In the genomic region with DNA sequence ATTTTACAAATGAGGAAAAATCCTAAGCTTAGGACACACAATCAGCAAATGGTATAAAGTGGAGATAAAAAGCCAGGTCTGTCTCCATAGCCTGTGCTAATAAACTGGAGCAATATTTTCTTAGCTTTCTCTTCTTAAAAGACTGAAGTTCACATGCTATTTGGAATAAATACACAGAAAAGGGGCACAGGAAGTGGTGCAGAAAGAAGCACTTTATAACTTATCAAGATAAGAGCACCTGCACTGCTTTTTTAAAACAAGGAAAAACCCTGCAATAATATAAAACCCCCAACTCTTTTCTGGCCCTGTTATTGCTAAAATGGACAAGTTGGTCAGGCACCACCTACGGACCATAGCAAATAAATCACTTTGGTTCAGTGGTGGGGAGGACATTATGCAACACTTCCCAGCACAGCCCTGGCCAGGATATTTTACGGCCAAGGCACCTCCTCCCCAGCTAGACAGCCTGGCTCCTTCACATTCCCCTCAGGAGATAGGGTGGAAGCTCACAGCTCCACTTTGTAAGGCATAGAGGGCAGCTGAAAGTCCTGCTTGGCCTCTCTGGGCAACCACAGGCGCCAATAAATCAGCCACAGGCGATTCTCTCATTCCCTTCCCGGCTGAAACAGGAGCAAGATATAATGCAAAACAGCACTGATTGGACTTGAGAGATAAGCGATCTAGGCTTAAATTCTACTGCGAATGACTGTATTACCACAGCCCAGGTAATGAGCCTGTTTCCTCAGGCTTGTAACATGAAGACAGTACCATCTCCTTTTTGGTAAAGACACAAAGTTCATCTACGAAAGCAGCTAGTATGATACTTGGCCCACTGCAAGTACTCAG, we compare ENCODE assay signal across 1 cellular context.
A peak's percentile ranks its signal among the peaks of the same experiment; 100 is the strongest.
TF ChIP-seq lines count a peak whose summit lies in the region.

No MANE protein-coding gene starts in this region.

TF ChIP-seq in HepG2, 621 proteins besides CTCF, POLR2A, EP300 and RAD21 (continued from another document and continues in another):
- TF ChIP-seq NFRKB (IDR thresholded peaks at IDR 0.05) = no peak
- no peak for TF ChIP-seq FOXA1 (IDR thresholded peaks at IDR 0.05)
- 0 out of 2 replicates have a peak, but pooled peaks have one; percentile 15 for TF ChIP-seq FOXA1 (CRISPR knock-in tag; IDR thresholded peaks at IDR 0.05)
- TF ChIP-seq, protein P1, sequence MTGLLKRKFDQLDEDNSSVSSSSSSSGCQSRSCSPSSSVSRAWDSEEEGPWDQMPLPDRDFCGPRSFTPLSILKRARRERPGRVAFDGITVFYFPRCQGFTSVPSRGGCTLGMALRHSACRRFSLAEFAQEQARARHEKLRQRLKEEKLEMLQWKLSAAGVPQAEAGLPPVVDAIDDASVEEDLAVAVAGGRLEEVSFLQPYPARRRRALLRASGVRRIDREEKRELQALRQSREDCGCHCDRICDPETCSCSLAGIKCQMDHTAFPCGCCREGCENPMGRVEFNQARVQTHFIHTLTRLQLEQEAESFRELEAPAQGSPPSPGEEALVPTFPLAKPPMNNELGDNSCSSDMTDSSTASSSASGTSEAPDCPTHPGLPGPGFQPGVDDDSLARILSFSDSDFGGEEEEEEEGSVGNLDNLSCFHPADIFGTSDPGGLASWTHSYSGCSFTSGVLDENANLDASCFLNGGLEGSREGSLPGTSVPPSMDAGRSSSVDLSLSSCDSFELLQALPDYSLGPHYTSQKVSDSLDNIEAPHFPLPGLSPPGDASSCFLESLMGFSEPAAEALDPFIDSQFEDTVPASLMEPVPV (CRISPR knock-in tag; IDR thresholded peaks at IDR 0.05) = no peak
- no peak for TF ChIP-seq POLR2G (IDR thresholded peaks at IDR 0.05; ENCODE audit: low read depth, low read length)
- 0 out of 2 replicates have a peak, but pooled peaks have one; percentile 32 for TF ChIP-seq RCOR2 (CRISPR knock-in tag; IDR thresholded peaks at IDR 0.05)
- TF ChIP-seq ZNF143 (CRISPR knock-in tag; IDR thresholded peaks at IDR 0.05) = no peak
- TF ChIP-seq, protein P2, sequence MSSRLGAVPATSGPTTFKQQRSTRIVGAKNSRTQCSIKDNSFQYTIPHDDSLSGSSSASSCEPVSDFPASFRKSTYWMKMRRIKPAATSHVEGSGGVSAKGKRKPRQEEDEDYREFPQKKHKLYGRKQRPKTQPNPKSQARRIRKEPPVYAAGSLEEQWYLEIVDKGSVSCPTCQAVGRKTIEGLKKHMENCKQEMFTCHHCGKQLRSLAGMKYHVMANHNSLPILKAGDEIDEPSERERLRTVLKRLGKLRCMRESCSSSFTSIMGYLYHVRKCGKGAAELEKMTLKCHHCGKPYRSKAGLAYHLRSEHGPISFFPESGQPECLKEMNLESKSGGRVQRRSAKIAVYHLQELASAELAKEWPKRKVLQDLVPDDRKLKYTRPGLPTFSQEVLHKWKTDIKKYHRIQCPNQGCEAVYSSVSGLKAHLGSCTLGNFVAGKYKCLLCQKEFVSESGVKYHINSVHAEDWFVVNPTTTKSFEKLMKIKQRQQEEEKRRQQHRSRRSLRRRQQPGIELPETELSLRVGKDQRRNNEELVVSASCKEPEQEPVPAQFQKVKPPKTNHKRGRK (CRISPR knock-in tag; IDR thresholded peaks at IDR 0.05) = no peak
- TF ChIP-seq, protein P3, sequence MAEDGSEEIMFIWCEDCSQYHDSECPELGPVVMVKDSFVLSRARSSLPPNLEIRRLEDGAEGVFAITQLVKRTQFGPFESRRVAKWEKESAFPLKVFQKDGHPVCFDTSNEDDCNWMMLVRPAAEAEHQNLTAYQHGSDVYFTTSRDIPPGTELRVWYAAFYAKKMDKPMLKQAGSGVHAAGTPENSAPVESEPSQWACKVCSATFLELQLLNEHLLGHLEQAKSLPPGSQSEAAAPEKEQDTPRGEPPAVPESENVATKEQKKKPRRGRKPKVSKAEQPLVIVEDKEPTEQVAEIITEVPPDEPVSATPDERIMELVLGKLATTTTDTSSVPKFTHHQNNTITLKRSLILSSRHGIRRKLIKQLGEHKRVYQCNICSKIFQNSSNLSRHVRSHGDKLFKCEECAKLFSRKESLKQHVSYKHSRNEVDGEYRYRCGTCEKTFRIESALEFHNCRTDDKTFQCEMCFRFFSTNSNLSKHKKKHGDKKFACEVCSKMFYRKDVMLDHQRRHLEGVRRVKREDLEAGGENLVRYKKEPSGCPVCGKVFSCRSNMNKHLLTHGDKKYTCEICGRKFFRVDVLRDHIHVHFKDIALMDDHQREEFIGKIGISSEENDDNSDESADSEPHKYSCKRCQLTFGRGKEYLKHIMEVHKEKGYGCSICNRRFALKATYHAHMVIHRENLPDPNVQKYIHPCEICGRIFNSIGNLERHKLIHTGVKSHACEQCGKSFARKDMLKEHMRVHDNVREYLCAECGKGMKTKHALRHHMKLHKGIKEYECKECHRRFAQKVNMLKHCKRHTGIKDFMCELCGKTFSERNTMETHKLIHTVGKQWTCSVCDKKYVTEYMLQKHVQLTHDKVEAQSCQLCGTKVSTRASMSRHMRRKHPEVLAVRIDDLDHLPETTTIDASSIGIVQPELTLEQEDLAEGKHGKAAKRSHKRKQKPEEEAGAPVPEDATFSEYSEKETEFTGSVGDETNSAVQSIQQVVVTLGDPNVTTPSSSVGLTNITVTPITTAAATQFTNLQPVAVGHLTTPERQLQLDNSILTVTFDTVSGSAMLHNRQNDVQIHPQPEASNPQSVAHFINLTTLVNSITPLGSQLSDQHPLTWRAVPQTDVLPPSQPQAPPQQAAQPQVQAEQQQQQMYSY (CRISPR knock-in tag; IDR thresholded peaks at IDR 0.05) = no peak
- TF ChIP-seq, protein P4, sequence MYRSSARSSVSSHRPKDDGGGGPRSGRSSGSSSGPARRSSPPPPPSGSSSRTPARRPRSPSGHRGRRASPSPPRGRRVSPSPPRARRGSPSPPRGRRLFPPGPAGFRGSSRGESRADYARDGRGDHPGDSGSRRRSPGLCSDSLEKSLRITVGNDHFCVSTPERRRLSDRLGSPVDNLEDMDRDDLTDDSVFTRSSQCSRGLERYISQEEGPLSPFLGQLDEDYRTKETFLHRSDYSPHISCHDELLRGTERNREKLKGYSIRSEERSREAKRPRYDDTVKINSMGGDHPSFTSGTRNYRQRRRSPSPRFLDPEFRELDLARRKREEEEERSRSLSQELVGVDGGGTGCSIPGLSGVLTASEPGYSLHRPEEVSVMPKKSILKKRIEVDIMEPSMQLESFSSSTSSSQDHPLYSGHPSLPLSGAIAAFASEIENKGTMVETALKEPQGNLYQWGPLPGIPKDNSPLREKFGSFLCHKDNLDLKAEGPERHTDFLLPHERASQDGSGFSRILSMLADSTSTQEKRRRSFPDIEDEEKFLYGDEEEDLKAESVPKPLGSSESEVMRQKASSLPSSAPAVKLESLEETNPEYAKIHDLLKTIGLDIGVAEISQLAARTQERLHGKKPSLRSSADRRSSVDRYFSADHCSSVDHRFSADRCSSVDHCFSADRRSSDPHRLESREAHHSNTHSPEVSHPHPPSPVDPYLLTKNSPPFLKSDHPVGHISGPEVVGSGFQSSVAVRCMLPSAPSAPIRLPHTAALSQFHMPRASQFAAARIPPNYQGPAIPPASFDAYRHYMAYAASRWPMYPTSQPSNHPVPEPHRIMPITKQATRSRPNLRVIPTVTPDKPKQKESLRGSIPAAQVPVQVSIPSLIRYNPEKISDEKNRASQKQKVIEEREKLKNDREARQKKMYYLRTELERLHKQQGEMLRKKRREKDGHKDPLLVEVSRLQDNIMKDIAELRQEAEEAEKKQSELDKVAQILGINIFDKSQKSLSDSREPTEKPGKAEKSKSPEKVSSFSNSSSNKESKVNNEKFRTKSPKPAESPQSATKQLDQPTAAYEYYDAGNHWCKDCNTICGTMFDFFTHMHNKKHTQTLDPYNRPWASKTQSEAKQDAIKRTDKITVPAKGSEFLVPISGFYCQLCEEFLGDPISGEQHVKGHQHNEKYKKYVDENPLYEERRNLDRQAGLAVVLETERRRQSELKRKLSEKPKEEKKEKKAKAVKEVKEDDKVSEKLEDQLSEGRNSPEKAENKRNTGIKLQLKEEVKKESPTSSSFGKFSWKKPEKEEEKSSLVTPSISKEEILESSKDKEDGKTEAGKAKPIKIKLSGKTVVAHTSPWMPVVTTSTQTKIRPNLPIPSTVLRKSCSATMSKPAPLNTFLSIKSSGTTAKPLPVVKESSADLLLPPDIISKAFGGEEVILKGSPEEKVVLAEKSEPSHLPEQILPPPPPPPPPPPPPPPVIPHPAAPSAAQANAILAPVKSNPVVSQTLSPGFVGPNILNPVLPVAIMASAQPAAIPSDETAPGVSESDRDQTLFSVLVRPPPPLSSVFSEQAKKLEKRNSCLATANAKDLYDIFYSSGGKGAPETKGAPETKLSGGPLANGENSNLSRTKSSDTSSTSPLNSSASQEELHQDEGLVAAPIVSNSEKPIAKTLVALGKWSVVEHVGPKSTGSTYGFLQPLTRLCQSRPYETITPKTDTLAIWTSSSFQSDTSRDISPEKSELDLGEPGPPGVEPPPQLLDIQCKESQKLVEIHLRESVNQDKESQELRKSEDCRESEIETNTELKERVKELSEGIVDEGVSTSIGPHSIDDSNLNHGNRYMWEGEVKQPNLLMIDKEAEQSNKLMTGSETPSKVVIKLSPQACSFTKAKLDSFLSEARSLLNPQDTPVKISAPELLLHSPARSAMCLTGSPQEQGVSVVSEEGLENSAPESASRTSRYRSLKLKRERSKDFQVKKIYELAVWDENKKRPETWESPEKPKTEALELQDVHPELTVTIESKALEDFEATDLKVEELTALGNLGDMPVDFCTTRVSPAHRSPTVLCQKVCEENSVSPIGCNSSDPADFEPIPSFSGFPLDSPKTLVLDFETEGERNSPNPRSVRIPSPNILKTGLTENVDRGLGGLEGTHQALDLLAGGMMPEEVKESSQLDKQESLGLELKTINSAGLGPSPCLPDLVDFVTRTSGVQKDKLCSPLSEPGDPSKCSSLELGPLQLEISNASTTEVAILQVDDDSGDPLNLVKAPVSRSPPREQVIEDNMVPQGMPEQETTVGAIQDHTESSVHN (CRISPR knock-in tag; IDR thresholded peaks at IDR 0.05) = no peak
- TF ChIP-seq, protein P5, sequence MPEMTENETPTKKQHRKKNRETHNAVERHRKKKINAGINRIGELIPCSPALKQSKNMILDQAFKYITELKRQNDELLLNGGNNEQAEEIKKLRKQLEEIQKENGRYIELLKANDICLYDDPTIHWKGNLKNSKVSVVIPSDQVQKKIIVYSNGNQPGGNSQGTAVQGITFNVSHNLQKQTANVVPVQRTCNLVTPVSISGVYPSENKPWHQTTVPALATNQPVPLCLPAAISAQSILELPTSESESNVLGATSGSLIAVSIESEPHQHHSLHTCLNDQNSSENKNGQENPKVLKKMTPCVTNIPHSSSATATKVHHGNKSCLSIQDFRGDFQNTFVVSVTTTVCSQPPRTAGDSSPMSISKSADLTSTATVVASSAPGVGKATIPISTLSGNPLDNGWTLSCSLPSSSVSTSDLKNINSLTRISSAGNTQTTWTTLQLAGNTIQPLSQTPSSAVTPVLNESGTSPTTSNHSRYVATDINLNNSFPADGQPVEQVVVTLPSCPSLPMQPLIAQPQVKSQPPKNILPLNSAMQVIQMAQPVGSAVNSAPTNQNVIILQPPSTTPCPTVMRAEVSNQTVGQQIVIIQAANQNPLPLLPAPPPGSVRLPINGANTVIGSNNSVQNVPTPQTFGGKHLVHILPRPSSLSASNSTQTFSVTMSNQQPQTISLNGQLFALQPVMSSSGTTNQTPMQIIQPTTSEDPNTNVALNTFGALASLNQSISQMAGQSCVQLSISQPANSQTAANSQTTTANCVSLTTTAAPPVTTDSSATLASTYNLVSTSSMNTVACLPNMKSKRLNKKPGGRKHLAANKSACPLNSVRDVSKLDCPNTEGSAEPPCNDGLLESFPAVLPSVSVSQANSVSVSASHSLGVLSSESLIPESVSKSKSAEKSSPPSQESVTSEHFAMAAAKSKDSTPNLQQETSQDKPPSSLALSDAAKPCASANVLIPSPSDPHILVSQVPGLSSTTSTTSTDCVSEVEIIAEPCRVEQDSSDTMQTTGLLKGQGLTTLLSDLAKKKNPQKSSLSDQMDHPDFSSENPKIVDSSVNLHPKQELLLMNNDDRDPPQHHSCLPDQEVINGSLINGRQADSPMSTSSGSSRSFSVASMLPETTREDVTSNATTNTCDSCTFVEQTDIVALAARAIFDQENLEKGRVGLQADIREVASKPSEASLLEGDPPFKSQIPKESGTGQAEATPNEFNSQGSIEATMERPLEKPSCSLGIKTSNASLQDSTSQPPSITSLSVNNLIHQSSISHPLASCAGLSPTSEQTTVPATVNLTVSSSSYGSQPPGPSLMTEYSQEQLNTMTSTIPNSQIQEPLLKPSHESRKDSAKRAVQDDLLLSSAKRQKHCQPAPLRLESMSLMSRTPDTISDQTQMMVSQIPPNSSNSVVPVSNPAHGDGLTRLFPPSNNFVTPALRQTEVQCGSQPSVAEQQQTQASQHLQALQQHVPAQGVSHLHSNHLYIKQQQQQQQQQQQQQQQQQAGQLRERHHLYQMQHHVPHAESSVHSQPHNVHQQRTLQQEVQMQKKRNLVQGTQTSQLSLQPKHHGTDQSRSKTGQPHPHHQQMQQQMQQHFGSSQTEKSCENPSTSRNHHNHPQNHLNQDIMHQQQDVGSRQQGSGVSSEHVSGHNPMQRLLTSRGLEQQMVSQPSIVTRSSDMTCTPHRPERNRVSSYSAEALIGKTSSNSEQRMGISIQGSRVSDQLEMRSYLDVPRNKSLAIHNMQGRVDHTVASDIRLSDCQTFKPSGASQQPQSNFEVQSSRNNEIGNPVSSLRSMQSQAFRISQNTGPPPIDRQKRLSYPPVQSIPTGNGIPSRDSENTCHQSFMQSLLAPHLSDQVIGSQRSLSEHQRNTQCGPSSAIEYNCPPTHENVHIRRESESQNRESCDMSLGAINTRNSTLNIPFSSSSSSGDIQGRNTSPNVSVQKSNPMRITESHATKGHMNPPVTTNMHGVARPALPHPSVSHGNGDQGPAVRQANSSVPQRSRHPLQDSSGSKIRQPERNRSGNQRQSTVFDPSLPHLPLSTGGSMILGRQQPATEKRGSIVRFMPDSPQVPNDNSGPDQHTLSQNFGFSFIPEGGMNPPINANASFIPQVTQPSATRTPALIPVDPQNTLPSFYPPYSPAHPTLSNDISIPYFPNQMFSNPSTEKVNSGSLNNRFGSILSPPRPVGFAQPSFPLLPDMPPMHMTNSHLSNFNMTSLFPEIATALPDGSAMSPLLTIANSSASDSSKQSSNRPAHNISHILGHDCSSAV (CRISPR knock-in tag; IDR thresholded peaks at IDR 0.05; ENCODE audit: borderline replicate concordance) = no peak
- TF ChIP-seq, protein P6, sequence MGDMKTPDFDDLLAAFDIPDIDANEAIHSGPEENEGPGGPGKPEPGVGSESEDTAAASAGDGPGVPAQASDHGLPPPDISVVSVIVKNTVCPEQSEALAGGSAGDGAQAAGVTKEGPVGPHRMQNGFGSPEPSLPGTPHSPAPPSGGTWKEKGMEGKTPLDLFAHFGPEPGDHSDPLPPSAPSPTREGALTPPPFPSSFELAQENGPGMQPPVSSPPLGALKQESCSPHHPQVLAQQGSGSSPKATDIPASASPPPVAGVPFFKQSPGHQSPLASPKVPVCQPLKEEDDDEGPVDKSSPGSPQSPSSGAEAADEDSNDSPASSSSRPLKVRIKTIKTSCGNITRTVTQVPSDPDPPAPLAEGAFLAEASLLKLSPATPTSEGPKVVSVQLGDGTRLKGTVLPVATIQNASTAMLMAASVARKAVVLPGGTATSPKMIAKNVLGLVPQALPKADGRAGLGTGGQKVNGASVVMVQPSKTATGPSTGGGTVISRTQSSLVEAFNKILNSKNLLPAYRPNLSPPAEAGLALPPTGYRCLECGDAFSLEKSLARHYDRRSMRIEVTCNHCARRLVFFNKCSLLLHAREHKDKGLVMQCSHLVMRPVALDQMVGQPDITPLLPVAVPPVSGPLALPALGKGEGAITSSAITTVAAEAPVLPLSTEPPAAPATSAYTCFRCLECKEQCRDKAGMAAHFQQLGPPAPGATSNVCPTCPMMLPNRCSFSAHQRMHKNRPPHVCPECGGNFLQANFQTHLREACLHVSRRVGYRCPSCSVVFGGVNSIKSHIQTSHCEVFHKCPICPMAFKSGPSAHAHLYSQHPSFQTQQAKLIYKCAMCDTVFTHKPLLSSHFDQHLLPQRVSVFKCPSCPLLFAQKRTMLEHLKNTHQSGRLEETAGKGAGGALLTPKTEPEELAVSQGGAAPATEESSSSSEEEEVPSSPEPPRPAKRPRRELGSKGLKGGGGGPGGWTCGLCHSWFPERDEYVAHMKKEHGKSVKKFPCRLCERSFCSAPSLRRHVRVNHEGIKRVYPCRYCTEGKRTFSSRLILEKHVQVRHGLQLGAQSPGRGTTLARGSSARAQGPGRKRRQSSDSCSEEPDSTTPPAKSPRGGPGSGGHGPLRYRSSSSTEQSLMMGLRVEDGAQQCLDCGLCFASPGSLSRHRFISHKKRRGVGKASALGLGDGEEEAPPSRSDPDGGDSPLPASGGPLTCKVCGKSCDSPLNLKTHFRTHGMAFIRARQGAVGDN (CRISPR knock-in tag; IDR thresholded peaks at IDR 0.05) = no peak; the same call in 1 of the 2 replicates
- no peak for TF ChIP-seq LCORL (IDR thresholded peaks at IDR 0.05)
- TF ChIP-seq LCORL (CRISPR knock-in tag; IDR thresholded peaks at IDR 0.05) = peak; percentile 50; the same call in 1 of the 2 replicates
